In the genomic region with DNA sequence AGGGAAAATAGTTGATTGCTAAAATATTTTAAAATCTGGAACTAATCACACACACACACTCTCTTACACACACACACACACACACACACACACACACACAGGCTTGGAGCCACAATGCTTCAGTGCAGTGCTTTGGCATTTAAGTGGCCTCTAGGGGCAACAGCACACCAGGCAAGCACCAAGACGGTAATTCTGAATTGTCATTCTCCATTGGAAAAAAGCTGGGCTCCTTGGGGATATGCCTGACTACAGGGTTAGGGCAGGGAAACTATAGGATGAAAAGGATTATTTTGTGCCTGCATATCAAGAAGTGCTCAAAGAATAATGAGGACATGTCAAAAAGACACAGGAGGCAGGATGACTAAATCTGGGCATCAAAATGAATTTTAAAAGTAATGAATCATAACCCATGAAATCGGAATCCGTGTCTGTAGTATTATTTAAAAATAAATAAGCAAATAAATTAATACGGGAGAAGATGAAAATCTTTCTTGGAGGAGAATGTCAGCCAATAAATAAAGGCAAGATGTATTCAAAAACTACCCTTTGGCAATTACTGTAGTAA, we compare ENCODE assay signal across 9 cellular contexts. TPM values are rescaled to one million over a fixed set of nuclear protein-coding genes. Genes with fewer than 3 reads are reported as not detected.
DNase-seq lines count a peak whose midpoint lies in the region; ATAC-seq and TF ChIP-seq lines count a peak whose summit lies in the region.
"Had no signal": no experiment of that assay in that cellular context is flagged by ENCODE, and none has a peak within 500 bp of the region (broad histone marks: within the 10 kb centered on the region; RNA-seq: fewer than 3 reads in every experiment).

No MANE protein-coding gene starts in this region.

- H3K36me3 Mint-ChIP-seq in effector memory CD8-positive, alpha-beta T cell (ENCODE audit: insufficient read depth), result peaks cover 2% of the 10 kb centered on the region

- POLR2A ChIA-PET in A673 (lab: Charles Lee; ENCODE audit: low non-redundant PET), result no interaction called here

- no peaks in the 10 kb centered on the region for H3K27me3 ChIP-seq in A673 (replicated peaks; ENCODE audit: insufficient read depth, low read depth, low read length, poor library complexity)
- H3K27me3 ChIP-seq in NT2/D1 (ENCODE audit: insufficient read depth, insufficient read length), result no peaks in the 10 kb centered on the region

- H3K27ac Mint-ChIP-seq in effector memory CD8-positive, alpha-beta T cell, result peak overlapping the region; percentile 1 to 65

- no peak overlapping the region for H3K4me3 Mint-ChIP-seq in effector memory CD8-positive, alpha-beta T cell

- H3K27me3 Mint-ChIP-seq in effector memory CD8-positive, alpha-beta T cell, result peaks cover 23 to 52% of the 10 kb centered on the region in 2 donors

- BruUV-seq in A673 (replicated peaks; lab: Mats Ljungman, UMichigan), result no TSS peak

- H3K4me3 ChIP-seq in A673 (ENCODE audit: low read depth, low read length, poor library complexity, severe bottlenecking), result no peak overlapping the region
- no peak overlapping the region for H3K4me3 ChIP-seq in NT2/D1 (ENCODE audit: insufficient read length, low read depth)

- TF ChIP-seq CTCF in A673 (conservative IDR thresholded peaks at IDR 0.05; ENCODE audit: low read depth, low read length) (no peak; the same call in 1 of the 2 replicates), GM10266 (IDR thresholded peaks at IDR 0.05; ENCODE audit: control insufficient read depth, insufficient read depth, low read depth, missing control alignments) (peak; percentile 37)

- H3K4me1 ChIP-seq in A673 (ENCODE audit: insufficient read depth, low read length, poor library complexity, severe bottlenecking) (no peaks in the 10 kb centered on the region), NT2/D1 (ENCODE audit: insufficient read depth, insufficient read length) (peaks cover 3% of the 10 kb centered on the region)

- CTCF ChIA-PET in A673 (lab: Charles Lee), result interaction anchor here (0.7 kb wide), 1 partner anchor 191 kb away, joined by 6 read pairs; no protein-coding TSS in a partner anchor

- ATAC-seq in HG02970 (IDR thresholded peaks at IDR 0.05; ENCODE audit: low FRiP score, unreplicated experiment) (peak; percentile 10), HG03108 (IDR thresholded peaks at IDR 0.05; ENCODE audit: unreplicated experiment) (no peak)
- peak; percentile 65 for ATAC-seq in effector memory CD8-positive, alpha-beta T cell (replicated peaks)

- intact Hi-C loops in A673 (cut with micrococcal nuclease; ENCODE audit: unreplicated experiment), result no loop called here

- H3K9me3 ChIP-seq in A673 (ENCODE audit: low read depth, low read length, poor library complexity, severe bottlenecking) (no peaks in the 10 kb centered on the region), NT2/D1 (ENCODE audit: insufficient read depth, low read length) (no peaks in the 10 kb centered on the region)

- H3K27ac ChIP-seq in A673 (ENCODE audit: low read depth, low read length, poor library complexity, severe bottlenecking), result no peak overlapping the region
- H3K27ac ChIP-seq: epithelial cell of prostate had no signal

- H3K9me3 Mint-ChIP-seq in effector memory CD8-positive, alpha-beta T cell, result no peaks in the 10 kb centered on the region

- no peaks in the 10 kb centered on the region for H3K36me3 ChIP-seq in A673 (ENCODE audit: insufficient read depth, low read length, poor library complexity, severe bottlenecking)
- H3K36me3 ChIP-seq in NT2/D1 (ENCODE audit: insufficient read depth, insufficient read length, low read length), result peaks cover 70% of the 10 kb centered on the region

- no peak overlapping the region for H3K9ac ChIP-seq in NT2/D1 (ENCODE audit: insufficient read length, low read depth)

- peaks cover 12 to 21% of the 10 kb centered on the region in 2 donors for H3K4me1 Mint-ChIP-seq in effector memory CD8-positive, alpha-beta T cell (ENCODE audit: low read depth in 2 of 2)

- DNase-seq in A673 (ENCODE audit: low spot score), result peak; percentile 28
- no peak for DNase-seq in GM10266 (ENCODE audit: extremely low spot score)
- peak; percentile 36 for DNase-seq in NT2/D1 (ENCODE audit: low read depth, low spot score)
- DNase-seq in effector memory CD8-positive, alpha-beta T cell, result peak; percentile 10 to 15 (median 12)
- peak; percentile 7 for DNase-seq in middle frontal gyrus (ENCODE audit: extremely low spot score, low spot score)
- no peak for DNase-seq in activated effector memory CD4-positive, alpha-beta T cell treated with anti-CD3 and anti-CD28 coated beads, Interleukin-2, amount 50 U/mL, for 16 hours

RNA-seq across cellular contexts. Expression of gene DDC, which starts 30.4 kb away (rescaled TPM):
- not detected in 2 replicates for total RNA-seq in A673 (2021)

Comparison
In these comparisons a context has a peak if more than half of its experiments do, and no peak if none do; other contexts are left out.
1. DNase-seq: peak in A673 (single experiment), NT2/D1 (single experiment), effector memory CD8-positive, alpha-beta T cell (3 of 3) and middle frontal gyrus (single experiment); none in GM10266 (single experiment) and activated effector memory CD4-positive, alpha-beta T cell treated with anti-CD3 and anti-CD28 coated beads, Interleukin-2, amount 50 U/mL, for 16 hours (single experiment).